In genomic region chr17:43846963-43847369, GRCh38 we compare ENCODE assay signal across 13 cellular contexts. TPM values are rescaled to one million over a fixed set of nuclear protein-coding genes. Genes with fewer than 3 reads are reported as not detected.
DNase-seq lines count a peak whose midpoint lies in the region; ATAC-seq, FAIRE-seq and TF ChIP-seq lines count a peak whose summit lies in the region.
"Had no signal": no experiment of that assay in that cellular context is flagged by ENCODE, and none has a peak within 500 bp of the region (broad histone marks: within the 10 kb centered on the region; RNA-seq: fewer than 3 reads in every experiment).

CD300LG (plus strand) TSS chr17:43847176; CDS start chr17:43847217, 41 bp downstream.

- H4K8ac ChIP-seq in IMR-90 (ENCODE audit: low read depth in 2 of 2, low read length in 2 of 2) (no peak within 1 kb of the TSS), H1 (ENCODE audit: extremely low read depth, insufficient read depth, low read length) (no peak within 1 kb of the TSS)

- H3K4me3 Mint-ChIP-seq in CD4-positive, alpha-beta T cell: no peak within 1 kb of the TSS
- H3K4me3 Mint-ChIP-seq: naive B cell had no signal

- no peak for TF ChIP-seq EP300 in H1 (IDR thresholded peaks at IDR 0.05; ENCODE audit: borderline replicate concordance in 1 of 2, low read depth in 2 of 2, low read length in 2 of 2)
- no peak for TF ChIP-seq EP300 in HepG2 (IDR thresholded peaks at IDR 0.05; ENCODE audit: low read depth in 2 of 2, low read length in 2 of 2)
- no peak for TF ChIP-seq EP300 in HepG2 (CRISPR knock-in tag; IDR thresholded peaks at IDR 0.05; ENCODE audit: borderline replicate concordance)

- H3K4me1 ChIP-seq in IMR-90 (ENCODE audit: control insufficient read depth, insufficient read depth, low read length): no peaks in the 10 kb centered on the region
- H3K4me1 ChIP-seq in H1 (replicated peaks in 1 of 4; ENCODE audit: control insufficient read depth in 3 of 4, insufficient read depth in 4 of 4, low read length in 3 of 4): peaks cover 0 to 5% (median 1%) of the 10 kb centered on the region in 4 experiments; a peak in 2 of 7 replicates
- peaks cover 8% of the 10 kb centered on the region for H3K4me1 ChIP-seq in HepG2 (ENCODE audit: insufficient read depth, low read length)
- H3K4me1 ChIP-seq in subcutaneous abdominal adipose tissue (ENCODE audit: control insufficient read depth in 5 of 5, insufficient read depth in 5 of 5, low read length in 5 of 5): peaks cover 0 to 22% (median 7%) of the 10 kb centered on the region in 5 donors

- no peak within 1 kb of the TSS for H3K23ac ChIP-seq in IMR-90 (ENCODE audit: low read depth, low read length)
- H3K23ac ChIP-seq in H1 (ENCODE audit: insufficient read length): no peak within 1 kb of the TSS

- CTCF ChIA-PET in IMR-90 (lab: Yijun Ruan, JAX) (interaction anchor here (0.6 to 1.5 kb wide), 8 partner anchors 9 to 363 kb away, joined by 3 to 21 read pairs (median 4); partner anchors contain the start of gene DHX8), H1 (lab: Charles Lee; ENCODE audit: partially characterized antibody) (interaction anchor here (0.6 to 3.2 kb wide), 42 partner anchors 9 to 270 kb away, joined by 3 to 27 read pairs (median 5); partner anchors contain the start of genes CFAP97D1 and MPP3), HepG2 (lab: Yijun Ruan, JAX; ENCODE audit: low intra/inter-chr PET ratio, low total read pairs) (interaction anchor here (0.6 to 2.7 kb wide), 5 partner anchors 56 to 152 kb away, joined by 3 to 31 read pairs (median 16); partner anchors contain the start of gene DUSP3), RWPE1 (lab: Yijun Ruan, JAX) (interaction anchor here (0.5 to 1.8 kb wide), 22 partner anchors 10 to 696 kb away, joined by 3 to 17 read pairs (median 4); no protein-coding TSS in a partner anchor)
- CTCF ChIA-PET in CD4-positive, alpha-beta T cell (lab: Charles Lee): interaction anchor here (0.9 to 1.5 kb wide), 12 partner anchors 10 to 270 kb away, joined by 3 to 6 read pairs (median 4); partner anchors contain the start of gene DUSP3

- H3K27ac Mint-ChIP-seq in CD4-positive, alpha-beta T cell: no peak within 1 kb of the TSS

- H3K4me1 Mint-ChIP-seq in CD4-positive, alpha-beta T cell (ENCODE audit: low read depth): no peaks in the 10 kb centered on the region

- H3K14ac ChIP-seq in IMR-90 (replicated peaks; ENCODE audit: low read depth, low read length) (no peak within 1 kb of the TSS), H1 (ENCODE audit: insufficient read length) (no peak within 1 kb of the TSS)

- WGBS in IMR-90 (ENCODE audit: extremely low coverage in 2 of 2, insufficient read length in 1 of 2), 2 experiments: 6% methylated on average over 5 of the region's 17 CpGs; no CpG with 5 or more reads in 1 of the 2 experiments
- 44% methylated on average over 16 of the region's 17 CpGs; no CpG with 5 or more reads in 1 of the 2 experiments for WGBS in H1 (ENCODE audit: extremely low coverage in 1 of 2, insufficient coverage in 1 of 2, insufficient read length in 1 of 2, insufficient replicate concordance in 2 of 2, low coverage in 1 of 2, low lambda C conversion rate in 2 of 2, missing lambda C conversion rate in 1 of 2), 2 experiments
- 37% methylated on average over 17 of the region's 17 CpGs for WGBS in HepG2 (ENCODE audit: low lambda C conversion rate)

- no peak within 1 kb of the TSS for H2BK12ac ChIP-seq in H1 (ENCODE audit: low read depth, low read length)

- H3K56ac ChIP-seq in IMR-90 (ENCODE audit: extremely low read depth, insufficient read depth, low read length) (no peak within 1 kb of the TSS), H1 (replicated peaks; ENCODE audit: insufficient read length, low read depth, low read length) (no peak within 1 kb of the TSS)

- DNase-seq in IMR-90 (no peak), H1 (ENCODE audit: low read depth in 1 of 2, low spot score in 2 of 2) (peak in 1 of 2 experiments; percentile 63), HepG2 (ENCODE audit: low spot score) (no peak), RWPE1 (ENCODE audit: low spot score) (no peak), frontal cortex (ENCODE audit: low spot score in 2 of 2) (no peak), GM12891 (ENCODE audit: insufficient read length, low spot score) (no peak)
- DNase-seq in CD4-positive, alpha-beta T cell: no peak

- no peak within 1 kb of the TSS for H2BK5ac ChIP-seq in IMR-90 (ENCODE audit: low read depth, low read length, poor library complexity, severe bottlenecking)
- H2BK5ac ChIP-seq in H1 (ENCODE audit: low read depth, low read length): no peak within 1 kb of the TSS

- H2BK15ac ChIP-seq in IMR-90 (ENCODE audit: low read depth, low read length) (no peak within 1 kb of the TSS), H1 (ENCODE audit: low read length) (no peak within 1 kb of the TSS)

- H4K91ac ChIP-seq in IMR-90 (ENCODE audit: insufficient read depth, low read depth, low read length) (no peak within 1 kb of the TSS), H1 (replicated peaks; ENCODE audit: insufficient read length, low read length) (no peak within 1 kb of the TSS)

- H4K20me1 ChIP-seq in IMR-90 (ENCODE audit: insufficient read depth, low read length): no peaks in the 10 kb centered on the region
- no peaks in the 10 kb centered on the region for H4K20me1 ChIP-seq in H1 (replicated peaks in 1 of 2; ENCODE audit: control insufficient read depth in 1 of 2, insufficient read depth in 2 of 2, low read length in 2 of 2)
- no peaks in the 10 kb centered on the region for H4K20me1 ChIP-seq in HepG2 (ENCODE audit: insufficient read depth, low read length)

- H3K9me1 ChIP-seq in IMR-90 (ENCODE audit: insufficient read depth, low read length): no peaks in the 10 kb centered on the region

- no peak within 1 kb of the TSS for H3K27ac ChIP-seq in IMR-90 (ENCODE audit: insufficient read depth, low read length)
- no peak within 1 kb of the TSS for H3K27ac ChIP-seq in H1 (ENCODE audit: low read depth, low read length)
- H3K27ac ChIP-seq in HepG2 (ENCODE audit: extremely low read length, insufficient read depth, low read length): no peak within 1 kb of the TSS
- peak within 1 kb of the TSS; percentile 55 for H3K27ac ChIP-seq in subcutaneous abdominal adipose tissue (ENCODE audit: low read depth, low read length)
- no peak within 1 kb of the TSS for H3K27ac ChIP-seq in RWPE1
- H3K27ac ChIP-seq in CD4-positive, alpha-beta T cell (ENCODE audit: low read depth, low read length): no peak within 1 kb of the TSS
- H3K27ac ChIP-seq: HL-60 had no signal

- H3K36me3 ChIP-seq in IMR-90 (ENCODE audit: control insufficient read depth, insufficient read depth, low read length): no peaks in the 10 kb centered on the region
- no peaks in the 10 kb centered on the region for H3K36me3 ChIP-seq in H1 (ENCODE audit: control insufficient read depth in 2 of 4, insufficient read depth in 4 of 4, low read length in 3 of 4)
- H3K36me3 ChIP-seq in HepG2 (replicated peaks in 1 of 2; ENCODE audit: control insufficient read depth in 1 of 2, insufficient read depth in 2 of 2, low read length in 2 of 2): no peaks in the 10 kb centered on the region
- no peaks in the 10 kb centered on the region for H3K36me3 ChIP-seq in subcutaneous abdominal adipose tissue (ENCODE audit: control insufficient read depth in 5 of 5, insufficient read depth in 5 of 5, low read length in 5 of 5)

- H3K4me2 ChIP-seq in IMR-90 (ENCODE audit: low read depth, low read length) (no peak within 1 kb of the TSS), H1 (ENCODE audit: insufficient read depth in 1 of 2, low read depth in 2 of 2, low read length in 2 of 2) (peak within 1 kb of the TSS; percentile 30 to 72; a peak in 3 of 4 replicates), HepG2 (ENCODE audit: low read depth, low read length) (peak within 1 kb of the TSS; percentile 38; the same call in 1 of the 2 replicates)

- intact Hi-C loops in IMR-90 (cut with micrococcal nuclease): loop anchor here (1.0 to 5.0 kb wide), 3 partner anchors 65 to 153 kb away; partner anchors contain the start of gene CFAP97D1
- intact Hi-C loops in HepG2 (cut with micrococcal nuclease; ENCODE audit: unreplicated experiment): loop anchor here (1.0 kb wide), 3 partner anchors 57 to 153 kb away; no protein-coding TSS in a partner anchor
- intact Hi-C loops in CD4-positive, alpha-beta T cell (cut with DNase I, micrococcal nuclease): loop anchor here (5.0 kb wide), 2 partner anchors 150 to 155 kb away; no protein-coding TSS in a partner anchor

- H3K4ac ChIP-seq in IMR-90 (ENCODE audit: low read depth, low read length) (no peak within 1 kb of the TSS), H1 (replicated peaks; ENCODE audit: insufficient read length, low read depth, low read length) (no peak within 1 kb of the TSS)

- POLR2A ChIA-PET in IMR-90 (lab: Charles Lee; ENCODE audit: unreplicated experiment): no interaction called here
- POLR2A ChIA-PET in H1 (lab: Charles Lee; ENCODE audit: partially characterized antibody): interaction anchor here (1.1 to 1.8 kb wide), 6 partner anchors 15 to 71 kb away, joined by 3 to 6 read pairs (median 3); partner anchors contain the start of gene MPP3
- POLR2A ChIA-PET in HepG2 (lab: Yijun Ruan, JAX): interaction anchor here (0.5 to 1.5 kb wide), 3 partner anchors 57 to 731 kb away, joined by 3 to 7 read pairs (median 3); partner anchors contain the start of gene DUSP3
- POLR2A ChIA-PET in RWPE1 (lab: Yijun Ruan, JAX; ENCODE audit: low non-redundant PET): no interaction called here
- POLR2A ChIA-PET in CD4-positive, alpha-beta T cell (lab: Charles Lee): interaction anchor here (1.4 kb wide), 1 partner anchor 68 kb away, joined by 3 read pairs; the partner anchor contains the start of gene DUSP3

- H3K4me3 ChIP-seq in IMR-90 (ENCODE audit: insufficient read depth, low read depth, low read length) (no peak within 1 kb of the TSS), H1 (ENCODE audit: extremely low read depth in 1 of 4, insufficient read depth in 2 of 4, low read depth in 3 of 4, low read length in 4 of 4) (peak within 1 kb of the TSS in 3 of 4 experiments; percentile 9 to 46 (median 23); a peak in 5 of 8 replicates), HepG2 (replicated peaks in 1 of 3; ENCODE audit: insufficient read depth in 1 of 3, low read depth in 2 of 3, low read length in 3 of 3) (no peak within 1 kb of the TSS), subcutaneous abdominal adipose tissue (ENCODE audit: low read depth in 1 of 5, low read length in 5 of 5) (peak within 1 kb of the TSS in 4 of 5 donors; percentile 64 to 80 (median 71))

- FAIRE-seq in H1 (lab: Jason Lieb, UNC) (no peak), HepG2 (lab: Jason Lieb, UNC) (no peak), frontal cortex (lab: Jason Lieb, UNC) (no peak), GM12891 (lab: Jason Lieb, UNC) (no peak)
- FAIRE-seq: TTC549 had no signal

- H3K9ac ChIP-seq in IMR-90 (ENCODE audit: low read depth, low read length) (no peak within 1 kb of the TSS), H1 (replicated peaks in 1 of 4; ENCODE audit: extremely low read depth in 1 of 4, low read depth in 3 of 4, low read length in 3 of 4) (no peak within 1 kb of the TSS), HepG2 (ENCODE audit: insufficient read depth, low read depth, low read length) (no peak within 1 kb of the TSS), subcutaneous abdominal adipose tissue (ENCODE audit: low read length in 5 of 5) (peak within 1 kb of the TSS in 4 of 5 donors; percentile 38 to 82 (median 54))

- peaks cover 44% of the 10 kb centered on the region for H3K27me3 Mint-ChIP-seq in CD4-positive, alpha-beta T cell

- no peak for TF ChIP-seq CTCF in IMR-90 (conservative IDR thresholded peaks at IDR 0.05; ENCODE audit: low read depth, low read length)
- peak in 1 of 3 experiments; percentile 0; a peak in 1 of 4 replicates for TF ChIP-seq CTCF in H1 (IDR thresholded peaks at IDR 0.05; ENCODE audit: control extremely low read depth in 1 of 3, insufficient read depth in 1 of 3, low read depth in 1 of 3, low read length in 3 of 3)
- no peak for TF ChIP-seq CTCF in HepG2 (CRISPR knock-in tag; IDR thresholded peaks at IDR 0.05)
- TF ChIP-seq CTCF in RWPE1 (conservative IDR thresholded peaks at IDR 0.05; ENCODE audit: low read depth): no peak
- no peak for TF ChIP-seq CTCF in CD4-positive, alpha-beta T cell (IDR thresholded peaks at IDR 0.05)

- H2BK120ac ChIP-seq in IMR-90 (ENCODE audit: low read depth, low read length) (no peak within 1 kb of the TSS), H1 (replicated peaks; ENCODE audit: low read depth, low read length) (no peak within 1 kb of the TSS)

- no peaks in the 10 kb centered on the region for H3K79me2 ChIP-seq in H1 (ENCODE audit: control insufficient read depth in 1 of 2, insufficient read depth in 2 of 2, low read length in 2 of 2)
- no peaks in the 10 kb centered on the region for H3K79me2 ChIP-seq in HepG2 (ENCODE audit: insufficient read depth, low read length)

- ATAC-seq in IMR-90 (ENCODE audit: low read depth): no peak
- no peak for ATAC-seq in HepG2
- no peak for ATAC-seq in CD4-positive, alpha-beta T cell (ENCODE audit: poor library complexity)

- no peak within 1 kb of the TSS for H4K5ac ChIP-seq in IMR-90 (ENCODE audit: low read depth, low read length)
- H4K5ac ChIP-seq in H1 (ENCODE audit: insufficient read length, low read depth, low read length): no peak within 1 kb of the TSS

- in situ Hi-C loops in IMR-90 (cut with MboI; ENCODE audit: low sequenced_read_pairs): no loop called here
- in situ Hi-C loops in HepG2 (cut with HindIII; ENCODE audit: extremely low pct_ligation_motif_present, low pct_unique_long_range_greater_than_20kb): loop anchor here (5.0 kb wide), 1 partner anchor 55 kb away; no protein-coding TSS in a partner anchor

- H2AK9ac ChIP-seq in IMR-90 (replicated peaks; ENCODE audit: low read depth, low read length, poor library complexity): no peak within 1 kb of the TSS

- TF ChIP-seq RAD21 in IMR-90 (IDR thresholded peaks at IDR 0.05; ENCODE audit: low read length): no peak
- no peak for TF ChIP-seq RAD21 in H1 (IDR thresholded peaks at IDR 0.05 in 1 of 2, conservative IDR thresholded peaks at IDR 0.05 in 1 of 2; ENCODE audit: low read depth in 2 of 2, low read length in 2 of 2)
- TF ChIP-seq RAD21 in HepG2 (CRISPR knock-in tag; IDR thresholded peaks at IDR 0.05): no peak

- H3K18ac ChIP-seq in IMR-90 (ENCODE audit: low read depth, low read length) (no peak within 1 kb of the TSS), H1 (ENCODE audit: extremely low read depth, low read length) (no peak within 1 kb of the TSS)

- no peaks in the 10 kb centered on the region for H3K79me1 ChIP-seq in IMR-90 (ENCODE audit: low read depth in 1 of 2, low read length in 2 of 2)
- no peaks in the 10 kb centered on the region for H3K79me1 ChIP-seq in H1 (ENCODE audit: low read depth, low read length)

- no peaks in the 10 kb centered on the region for H3K23me2 ChIP-seq in H1 (ENCODE audit: low read depth, low read length)

- no peaks in the 10 kb centered on the region for H3K9me3 Mint-ChIP-seq in CD4-positive, alpha-beta T cell

- no peaks in the 10 kb centered on the region for H3K36me3 Mint-ChIP-seq in CD4-positive, alpha-beta T cell (ENCODE audit: low read depth)

- dilution Hi-C loops in IMR-90 (cut with HindIII; ENCODE audit: low sequenced_read_pairs, unreplicated experiment): no loop called here

- BruUV-seq in IMR-90 (replicated peaks; lab: Mats Ljungman, UMichigan): no TSS peak
- no TSS peak for BruUV-seq in HepG2 (replicated peaks; lab: Mats Ljungman, UMichigan)

- H3K27me3 ChIP-seq in IMR-90 (ENCODE audit: control insufficient read depth, insufficient read depth, low read length) (peaks cover 29% of the 10 kb centered on the region), H1 (replicated peaks in 1 of 4; ENCODE audit: control insufficient read depth in 3 of 4, extremely low read depth in 1 of 4, insufficient read depth in 3 of 4, low read length in 3 of 4) (peaks cover 0 to 3% (median 0%) of the 10 kb centered on the region in 4 experiments; a peak in 2 of 7 replicates), HepG2 (ENCODE audit: control insufficient read depth in 1 of 2, insufficient read depth in 2 of 2, low read length in 2 of 2) (peaks cover 4 to 37% of the 10 kb centered on the region in 2 experiments), subcutaneous abdominal adipose tissue (ENCODE audit: control insufficient read depth in 5 of 5, insufficient read depth in 4 of 5, low read length in 5 of 5) (peaks cover 0 to 4% (median 0%) of the 10 kb centered on the region in 5 donors)
- no peaks in the 10 kb centered on the region for H3K27me3 ChIP-seq in CD4-positive, alpha-beta T cell (ENCODE audit: control insufficient read depth, insufficient read depth, low read length)

- H2AK5ac ChIP-seq in IMR-90 (ENCODE audit: low read depth, low read length): no peak within 1 kb of the TSS
- H2AK5ac ChIP-seq in H1 (ENCODE audit: low read depth, low read length): no peak within 1 kb of the TSS

- no peaks in the 10 kb centered on the region for H3K9me3 ChIP-seq in IMR-90 (ENCODE audit: control insufficient read depth, insufficient read depth, low read length)
- H3K9me3 ChIP-seq in H1 (ENCODE audit: insufficient read depth in 2 of 2, low read depth in 1 of 2, low read length in 1 of 2): no peaks in the 10 kb centered on the region
- H3K9me3 ChIP-seq in HepG2 (ENCODE audit: low read length): no peaks in the 10 kb centered on the region
- no peaks in the 10 kb centered on the region for H3K9me3 ChIP-seq in subcutaneous abdominal adipose tissue (ENCODE audit: control insufficient read depth in 5 of 5, low read length in 5 of 5)
- H3K9me3 ChIP-seq in CD4-positive, alpha-beta T cell (ENCODE audit: control insufficient read depth, low read length): no peaks in the 10 kb centered on the region
- H3K9me3 ChIP-seq: Caco-2 had no signal

- TF ChIP-seq POLR2A in IMR-90 (IDR thresholded peaks at IDR 0.05; ENCODE audit: low read depth, low read length) (no peak), H1 (IDR thresholded peaks at IDR 0.05; ENCODE audit: control extremely low read depth in 1 of 2, low read depth in 2 of 2, low read length in 2 of 2) (no peak), HepG2 (IDR thresholded peaks at IDR 0.05; ENCODE audit: insufficient read depth in 1 of 2, low read depth in 2 of 2, low read length in 2 of 2) (no peak), GM12891 (IDR thresholded peaks at IDR 0.05; ENCODE audit: low read depth, low read length) (no peak)

- H2BK20ac ChIP-seq in IMR-90 (ENCODE audit: low read depth, low read length) (no peak within 1 kb of the TSS), H1 (ENCODE audit: low read length) (no peak within 1 kb of the TSS)

- H2AFZ ChIP-seq in IMR-90 (replicated peaks; ENCODE audit: low read length, poor library complexity) (peak within 1 kb of the TSS; percentile 73), H1 (ENCODE audit: low read length) (peak within 1 kb of the TSS; percentile 48), HepG2 (ENCODE audit: low read length) (no peak within 1 kb of the TSS)

RNA-seq across cellular contexts. Expression of gene CD300LG, which starts in this region (rescaled TPM):
- total RNA-seq in IMR-90 (2012; rRNA removed): not detected in 2 replicates
- polyA plus RNA-seq in IMR-90 (2012; rRNA removed): not detected in 2 replicates
- polyA plus RNA-seq in IMR-90 (2012; cell fraction: cytosol; rRNA removed): not detected in 2 replicates
- polyA plus RNA-seq in IMR-90 (2012; cell fraction: nucleus; rRNA removed; ENCODE audit: low replicate concordance): not detected in 2 replicates
- total RNA-seq in H1 (2021; fragmentation: NEBNext Ultra II Directional; extraction: Animal tissue kit (Norgen Biotek cat#: 25700)): not detected in 2 replicates
- polyA plus RNA-seq in H1 (2011; rRNA removed): 0.06 and 0.14 TPM in 2 replicates
- polyA plus RNA-seq in H1 (2011; cell fraction: cytosol; rRNA removed): 0.13 TPM
- polyA plus RNA-seq in H1 (2011; cell fraction: nucleus; rRNA removed): not detected
- polyA plus RNA-seq in H1 (2012, experiment 1 of 2): 0.11 TPM in 1 of 4 replicates, not detected in the others
- not detected for polyA plus RNA-seq in H1 (2012, experiment 2 of 2)
- polyA plus RNA-seq in H1 (2013, experiment 1 of 2): 0.02 TPM
- polyA plus RNA-seq in H1 (2013, experiment 2 of 2): 0.02 TPM
- 0.17 TPM in 1 of 2 replicates, not detected in the other for polyA minus RNA-seq in H1 (2011; rRNA and poly(A)+ RNA removed)
- polyA minus RNA-seq in H1 (2011; cell fraction: cytosol; rRNA and poly(A)+ RNA removed): not detected
- polyA minus RNA-seq in H1 (2011; cell fraction: nucleus; rRNA and poly(A)+ RNA removed): not detected
- total RNA-seq in HepG2 (2016; rRNA removed; fragmentation: Illumina TruSeq; extraction: Trizol): not detected in 2 replicates
- not detected in 2 replicates for total RNA-seq in HepG2 (2016; cell fraction: cytosol; rRNA removed; fragmentation: Illumina TruSeq; extraction: Trizol; ENCODE audit: low read depth)
- not detected in 2 replicates for total RNA-seq in HepG2 (2016; cell fraction: insoluble cytoplasmic fraction; rRNA removed; fragmentation: Illumina TruSeq; extraction: Trizol)
- total RNA-seq in HepG2 (2016; cell fraction: membrane; rRNA removed; fragmentation: Illumina TruSeq; extraction: Trizol): not detected in 2 replicates
- not detected in 2 replicates for total RNA-seq in HepG2 (2016; cell fraction: nucleus; rRNA removed; fragmentation: Illumina TruSeq; extraction: Trizol)
- not detected in 2 replicates for polyA plus RNA-seq in HepG2 (2011; rRNA removed)
- polyA plus RNA-seq in HepG2 (2011; cell fraction: cytosol; rRNA removed): not detected in 2 replicates
- not detected in 2 replicates for polyA plus RNA-seq in HepG2 (2011; cell fraction: nucleus; rRNA removed)
- not detected in 2 replicates for polyA plus RNA-seq in HepG2 (2012)
- not detected in 2 replicates for polyA plus RNA-seq in HepG2 (2016; cell fraction: cytosol; fragmentation: Illumina TruSeq; extraction: Trizol; ENCODE audit: low read depth)
- not detected in 2 replicates for polyA plus RNA-seq in HepG2 (2016; cell fraction: insoluble cytoplasmic fraction; fragmentation: Illumina TruSeq; extraction: Trizol; ENCODE audit: low read depth)
- not detected in 2 replicates for polyA plus RNA-seq in HepG2 (2016; cell fraction: membrane; fragmentation: Illumina TruSeq; extraction: Trizol; ENCODE audit: low read depth)
- polyA plus RNA-seq in HepG2 (2016; cell fraction: nucleus; fragmentation: Illumina TruSeq; extraction: Trizol; ENCODE audit: insufficient read depth, low read depth): not detected in 2 replicates
- not detected in 2 replicates for polyA minus RNA-seq in HepG2 (2011; rRNA and poly(A)+ RNA removed; ENCODE audit: low replicate concordance)
- polyA minus RNA-seq in HepG2 (2011; cell fraction: cytosol; rRNA and poly(A)+ RNA removed): not detected in 2 replicates
- not detected in 2 replicates for polyA minus RNA-seq in HepG2 (2011; cell fraction: nucleus; rRNA and poly(A)+ RNA removed)
- total RNA-seq in CD4-positive, alpha-beta T cell: not detected
- not detected for total RNA-seq in frontal cortex
- not detected for polyA plus RNA-seq in GM12891 (2012; ENCODE audit: low read depth, missing spikeins)
- total RNA-seq: Caco-2, RPMI7951 had no signal

Comparison
In these comparisons a context has a peak if more than half of its experiments do, and no peak if none do; other contexts are left out.
1. H3K4me3 ChIP-seq: peak in H1 (3 of 4) and subcutaneous abdominal adipose tissue (4 of 5); none in IMR-90 (single experiment) and HepG2 (0 of 3).
2. H3K9ac ChIP-seq: peak in subcutaneous abdominal adipose tissue (4 of 5); none in IMR-90 (single experiment), H1 (0 of 4) and HepG2 (single experiment).
3. POLR2A ChIA-PET loops: an anchor here in H1 (1.1 to 1.8 kb wide), HepG2 (0.5 to 1.5 kb wide) and CD4-positive, alpha-beta T cell (1.4 kb wide); none called in IMR-90 and RWPE1.